Comparison of ENCODE assay signal across 12 cellular contexts in the genomic region with DNA sequence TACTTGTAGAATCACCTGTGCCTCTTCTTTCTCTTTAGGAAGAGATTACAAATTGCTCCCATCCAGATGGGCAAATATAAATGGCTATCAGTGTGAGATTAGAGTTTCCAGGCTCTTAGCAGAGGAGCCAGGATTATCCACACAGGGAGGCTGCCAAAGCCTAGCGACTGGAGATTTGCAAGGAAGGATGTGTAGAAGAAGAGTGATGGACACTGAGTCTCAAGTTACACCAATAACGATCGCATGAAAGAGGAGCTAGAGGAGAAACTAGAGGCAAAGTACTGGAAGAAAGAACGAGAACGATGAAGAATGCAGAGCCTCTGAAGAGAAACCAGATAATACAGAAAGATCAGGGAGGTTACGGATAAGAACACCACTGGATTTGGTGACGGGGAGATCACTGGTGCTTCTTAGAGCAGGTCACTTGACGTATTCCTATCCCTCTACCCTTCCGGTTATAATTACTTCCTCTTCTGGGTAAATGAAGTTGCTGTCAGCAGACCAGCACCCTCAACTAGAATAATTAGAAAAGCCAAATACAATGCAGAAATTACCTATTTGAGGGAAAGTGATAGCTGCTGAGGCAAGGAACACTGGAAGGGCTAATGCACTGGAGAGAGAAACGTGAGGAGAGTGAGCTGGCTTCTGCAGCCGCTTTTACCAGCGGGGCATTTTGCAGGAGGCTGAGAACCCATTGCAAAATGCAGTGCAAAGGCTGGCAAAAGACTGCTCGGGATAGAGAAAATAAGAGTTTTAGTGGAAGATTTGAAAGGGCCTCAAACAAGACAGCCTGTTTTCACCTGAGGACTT.
DNase-seq lines count a peak whose midpoint lies in the region; ATAC-seq and TF ChIP-seq lines count a peak whose summit lies in the region.
"Had no signal": no experiment of that assay in that cellular context is flagged by ENCODE, and none has a peak within 500 bp of the region (broad histone marks: within the 10 kb centered on the region; RNA-seq: fewer than 3 reads in every experiment).

No MANE protein-coding gene starts in this region.

- H3K4me1 ChIP-seq in HCT116 (ENCODE audit: control insufficient read depth in 1 of 2, insufficient read depth in 2 of 2, low read length in 2 of 2) (peaks cover 9 to 23% of the 10 kb centered on the region in 2 experiments; a peak in 3 of 4 replicates), endodermal cell (ENCODE audit: control insufficient read depth, insufficient read depth, low read length) (peaks cover 10% of the 10 kb centered on the region), trophoblast cell (ENCODE audit: control insufficient read depth in 1 of 2, insufficient read depth in 2 of 2, low read length in 2 of 2) (peaks cover 13 to 14% of the 10 kb centered on the region in 2 experiments)

- peak overlapping the region; percentile 87 for H2BK12ac ChIP-seq in trophoblast cell (ENCODE audit: low read length)

- TF ChIP-seq POLR2A in HCT116 (IDR thresholded peaks at IDR 0.05; ENCODE audit: borderline replicate concordance, extremely low read depth, insufficient read depth, insufficient read length), result no peak

- H3K4me1 Mint-ChIP-seq in endodermal cell, result peaks cover 31% of the 10 kb centered on the region
- peaks cover 28% of the 10 kb centered on the region for H3K4me1 Mint-ChIP-seq in activated CD8-positive, alpha-beta T cell treated with anti-CD3 and anti-CD28 coated beads for 36 hours (ENCODE audit: low read depth)

- H3K36me3 ChIP-seq in HCT116 (ENCODE audit: control insufficient read depth in 1 of 2, insufficient read depth in 2 of 2, low read length in 2 of 2) (no peaks in the 10 kb centered on the region), endodermal cell (ENCODE audit: control insufficient read depth, insufficient read depth, low read length) (no peaks in the 10 kb centered on the region), trophoblast cell (ENCODE audit: control insufficient read depth in 1 of 2, insufficient read depth in 2 of 2, low read length in 2 of 2) (no peaks in the 10 kb centered on the region)

- no peak overlapping the region for H3K23ac ChIP-seq in trophoblast cell (ENCODE audit: low read length)

- H3K18ac ChIP-seq in trophoblast cell (ENCODE audit: low read length), result no peak overlapping the region

- H4K12ac ChIP-seq in trophoblast cell (ENCODE audit: low read depth, low read length), result no peak overlapping the region

- TF ChIP-seq CTCF in HCT116 (IDR thresholded peaks at IDR 0.05 in 2 of 3, conservative IDR thresholded peaks at IDR 0.05 in 1 of 3; ENCODE audit: borderline replicate concordance in 1 of 3, insufficient read depth in 1 of 3, low read depth in 2 of 3, low read length in 2 of 3), result no peak
- no peak for TF ChIP-seq CTCF in endodermal cell (conservative IDR thresholded peaks at IDR 0.05)
- TF ChIP-seq CTCF in activated CD8-positive, alpha-beta T cell treated with anti-CD3 and anti-CD28 coated beads for 36 hours (IDR thresholded peaks at IDR 0.05), result no peak

- ATAC-seq in HCT116 (peak; percentile 34; the same call in 1 of the 2 replicates), HG02763 (IDR thresholded peaks at IDR 0.05; ENCODE audit: unreplicated experiment) (no peak)
- ATAC-seq in activated CD8-positive, alpha-beta T cell treated with anti-CD3 and anti-CD28 coated beads for 36 hours, result no peak
- ATAC-seq: T-helper 17 cell had no signal

- H3K27ac Mint-ChIP-seq in endodermal cell, result peak overlapping the region; percentile 67
- no peak overlapping the region for H3K27ac Mint-ChIP-seq in activated CD8-positive, alpha-beta T cell treated with anti-CD3 and anti-CD28 coated beads for 36 hours
- H3K27ac Mint-ChIP-seq: activated T-helper 2 cell treated with anti-CD3 and anti-CD28 coated beads, Interferon-gamma antibody, Interleukin-2, Interleukin-4, amounts not matched to agents 10 μg/mL and 5 μg/mL and 100 μg/mL, durations not matched to agents 14 hours and 24 hours and 36 hours; T-helper 17 cell had no signal

- no peaks in the 10 kb centered on the region for H3K36me3 Mint-ChIP-seq in endodermal cell (ENCODE audit: low read depth)
- no peaks in the 10 kb centered on the region for H3K36me3 Mint-ChIP-seq in activated CD8-positive, alpha-beta T cell treated with anti-CD3 and anti-CD28 coated beads for 36 hours (ENCODE audit: low read depth)

- peak overlapping the region; percentile 19 for H3K4me3 Mint-ChIP-seq in endodermal cell
- no peak overlapping the region for H3K4me3 Mint-ChIP-seq in activated CD8-positive, alpha-beta T cell treated with anti-CD3 and anti-CD28 coated beads for 36 hours
- H3K4me3 Mint-ChIP-seq: T-helper 17 cell had no signal

- BruUV-seq in HCT116 (replicated peaks; lab: Mats Ljungman, UMichigan), result no TSS peak

- H3K4ac ChIP-seq in trophoblast cell (ENCODE audit: low read depth, low read length), result peak overlapping the region; percentile 52

- POLR2A ChIA-PET in HCT116 (lab: Charles Lee), result interaction anchor here (1.4 kb wide), 1 partner anchor 93 kb away, joined by 3 read pairs; a partner anchor contains a TSS
- POLR2A ChIA-PET in activated CD8-positive, alpha-beta T cell treated with anti-CD3 and anti-CD28 coated beads for 36 hours (lab: Charles Lee), result no interaction called here

- peak overlapping the region; percentile 66 for H4K8ac ChIP-seq in trophoblast cell (ENCODE audit: low read depth, low read length)

- no peaks in the 10 kb centered on the region for H3K27me3 Mint-ChIP-seq in endodermal cell (ENCODE audit: insufficient read depth)
- H3K27me3 Mint-ChIP-seq in activated CD8-positive, alpha-beta T cell treated with anti-CD3 and anti-CD28 coated beads for 36 hours, result peaks cover 2% of the 10 kb centered on the region

- peaks cover 21% of the 10 kb centered on the region for H3K79me1 ChIP-seq in trophoblast cell (ENCODE audit: low read length)

- H3K9me3 ChIP-seq in HCT116 (ENCODE audit: control insufficient read depth in 1 of 2, insufficient read depth in 1 of 2, low read depth in 1 of 2, low read length in 2 of 2) (no peaks in the 10 kb centered on the region), endodermal cell (ENCODE audit: control insufficient read depth, low read length) (no peaks in the 10 kb centered on the region), trophoblast cell (ENCODE audit: insufficient read depth, low read depth, low read length) (no peaks in the 10 kb centered on the region)

- H3K4me3 ChIP-seq in HCT116 (replicated peaks in 1 of 2; ENCODE audit: low read depth in 1 of 2, low read length in 2 of 2) (no peak overlapping the region), endodermal cell (ENCODE audit: low read length) (peak overlapping the region; percentile 51), trophoblast cell (ENCODE audit: low read depth, low read length) (no peak overlapping the region)

- H2BK120ac ChIP-seq in trophoblast cell (ENCODE audit: insufficient read depth, low read length, poor library complexity), result peak overlapping the region; percentile 81

- RAD21 ChIA-PET in HCT116 (lab: Charles Lee; ENCODE audit: low non-redundant PET in 1 of 2, low total read pairs in 2 of 2, uncharacterized antibody in 2 of 2, unreplicated experiment in 2 of 2), result no interaction called here

- TF ChIP-seq RAD21 in HCT116 (IDR thresholded peaks at IDR 0.05; ENCODE audit: low read depth), result no peak

- 48 to 68% methylated on average over 10 to 13 of the region's 13 CpGs for WGBS in endodermal cell (ENCODE audit: insufficient coverage in 1 of 2, insufficient read length in 1 of 2), 2 experiments
- no CpG with 5 or more reads among the region's 13 CpGs for WGBS in trophoblast cell (ENCODE audit: extremely low coverage, insufficient coverage, insufficient read length)

- DNase-seq in HCT116 (ENCODE audit: low read depth, low spot score) (no peak), NOMO-1 treated with dmso at 0.1 percent for 144 hours (lab: John Stamatoyannopoulos, UW; ENCODE audit: unreplicated experiment) (peak; percentile 76), endodermal cell (peak; percentile 71), trophoblast cell (peak in 1 of 2 donors; percentile 22), Ammon's horn (ENCODE audit: low spot score) (no peak)
- no peak for DNase-seq in activated CD8-positive, alpha-beta T cell treated with anti-CD3 and anti-CD28 coated beads for 36 hours
- DNase-seq in stimulated activated naive CD4-positive, alpha-beta T cell (lab: John Stamatoyannopoulos, UW), result no peak
- DNase-seq: DMS79, midbrain, T-helper 17 cell had no signal

- H3K79me2 ChIP-seq in HCT116 (ENCODE audit: insufficient read depth, low read length), result no peaks in the 10 kb centered on the region
- H3K79me2 ChIP-seq in trophoblast cell (ENCODE audit: control insufficient read depth, insufficient read depth, low read length, poor library complexity), result peaks cover under 1% of the 10 kb centered on the region

- peak overlapping the region; percentile 75 for H4K91ac ChIP-seq in trophoblast cell (ENCODE audit: low read depth, low read length)

- peak overlapping the region; percentile 88 for H2BK5ac ChIP-seq in trophoblast cell (ENCODE audit: low read depth, low read length, poor library complexity)

- H2AK5ac ChIP-seq in trophoblast cell (ENCODE audit: low read length), result peak overlapping the region; percentile 56

- CTCF ChIA-PET in HCT116 (lab: Charles Lee), result interaction anchor here (0.9 kb wide), 1 partner anchor 36 kb away, joined by 3 read pairs; no protein-coding TSS in a partner anchor
- CTCF ChIA-PET in activated CD8-positive, alpha-beta T cell treated with anti-CD3 and anti-CD28 coated beads for 36 hours (lab: Charles Lee), result interaction anchor here (2.1 kb wide), 1 partner anchor 10 kb away, joined by 4 read pairs; no protein-coding TSS in a partner anchor

- no peaks in the 10 kb centered on the region for H3K27me3 ChIP-seq in HCT116 (ENCODE audit: insufficient read depth, low read length)
- H3K27me3 ChIP-seq in endodermal cell (ENCODE audit: control insufficient read depth, insufficient read depth, low read length, poor library complexity, severe bottlenecking), result no peaks in the 10 kb centered on the region
- H3K27me3 ChIP-seq in trophoblast cell (ENCODE audit: insufficient read depth, low read length), result no peaks in the 10 kb centered on the region

- H4K20me1 ChIP-seq in HCT116 (ENCODE audit: insufficient read depth), result no peaks in the 10 kb centered on the region

- peak overlapping the region; percentile 13 for H3K14ac ChIP-seq in trophoblast cell (ENCODE audit: low read length)

- H3K27ac ChIP-seq in HCT116 (ENCODE audit: low read depth, low read length), result no peak overlapping the region
- peak overlapping the region; percentile 45 for H3K27ac ChIP-seq in endodermal cell (ENCODE audit: low read depth, low read length)
- H3K27ac ChIP-seq in trophoblast cell (ENCODE audit: low read depth, low read length), result peak overlapping the region; percentile 79

- H2AFZ ChIP-seq in HCT116 (ENCODE audit: low read depth, low read length, poor library complexity, severe bottlenecking), result no peak overlapping the region
- no peak overlapping the region for H2AFZ ChIP-seq in trophoblast cell (ENCODE audit: insufficient read depth, low read length, poor library complexity)

- no peaks in the 10 kb centered on the region for H3K9me2 ChIP-seq in HCT116 (ENCODE audit: insufficient read depth)

- H3K9ac ChIP-seq in HCT116 (ENCODE audit: low read length), result no peak overlapping the region
- peak overlapping the region; percentile 47 for H3K9ac ChIP-seq in endodermal cell (ENCODE audit: extremely low read depth, low read length, poor library complexity, severe bottlenecking)
- H3K9ac ChIP-seq in trophoblast cell (ENCODE audit: low read length), result no peak overlapping the region

- H3K9me3 Mint-ChIP-seq in endodermal cell, result no peaks in the 10 kb centered on the region
- H3K9me3 Mint-ChIP-seq in activated CD8-positive, alpha-beta T cell treated with anti-CD3 and anti-CD28 coated beads for 36 hours, result no peaks in the 10 kb centered on the region

- H3K4me2 ChIP-seq in HCT116 (ENCODE audit: low read length), result peak overlapping the region; percentile 43
- H3K4me2 ChIP-seq in trophoblast cell (ENCODE audit: low read length), result peak overlapping the region; percentile 13

- intact Hi-C loops in HCT116 (cut with micrococcal nuclease), result no loop called here
- intact Hi-C loops in activated CD8-positive, alpha-beta T cell treated with anti-CD3 and anti-CD28 coated beads for 36 hours (cut with micrococcal nuclease), result no loop called here

Comparison
In these comparisons a context has a peak if more than half of its experiments do, and no peak if none do; other contexts are left out.
1. DNase-seq: peak in NOMO-1 treated with dmso at 0.1 percent for 144 hours (single experiment) and endodermal cell (single experiment); none in HCT116 (single experiment), activated CD8-positive, alpha-beta T cell treated with anti-CD3 and anti-CD28 coated beads for 36 hours (single experiment), Ammon's horn (single experiment) and stimulated activated naive CD4-positive, alpha-beta T cell (0 of 6).